16 cellular contexts compared by ENCODE assay signal in genomic region chr11:30377347-30377746, GRCh38.
"Had no signal": no experiment of that assay in that cellular context is flagged by ENCODE, and none has a peak within 500 bp of the region (broad histone marks: within the 10 kb centered on the region; RNA-seq: fewer than 3 reads in every experiment).

No MANE protein-coding gene starts in this region.

- ATAC-seq: heart right ventricle; left lobe of liver; natural killer cell treated with Interleukin-12 subunit alpha and Interleukin-12 subunit beta and Interleukin-15 and Interleukin-18, amount 100 ng/mL, for 72 hours; pancreas; right lobe of liver had no signal

- H3K4me1 ChIP-seq: heart right ventricle, pancreas, right lobe of liver, spleen, stomach had no signal

- H3K9ac ChIP-seq: neural progenitor cell had no signal

- H3K4me3 ChIP-seq: heart right ventricle, neural progenitor cell, pancreas, right lobe of liver, spleen, stomach had no signal

- H3K9me3 ChIP-seq: heart right ventricle, pancreas, right lobe of liver, spleen, stomach had no signal

- DNase-seq: effector memory CD4-positive, alpha-beta T cell; heart right ventricle; hypothalamus; midbrain; nucleus accumbens; pancreas; right lobe of liver; spleen; stimulated activated CD4-positive, alpha-beta T cell treated with anti-CD3 and anti-CD28 coated beads, Interleukin-2, amount 100 ng/mL, for 24 hours; stimulated activated CD4-positive, alpha-beta T cell treated with anti-CD3 and anti-CD28 coated beads, Interleukin-4, amount 100 ng/mL, for 4 hours; stimulated activated naive CD4-positive, alpha-beta T cell; stomach; trophoblast cell had no signal

- H3K36me3 ChIP-seq: heart right ventricle, neural progenitor cell, pancreas, right lobe of liver, spleen, stomach had no signal

- H3K27ac ChIP-seq: heart right ventricle, neural progenitor cell, pancreas, right lobe of liver, spleen, stomach had no signal

- H3K27me3 ChIP-seq: heart right ventricle, neural progenitor cell, pancreas, right lobe of liver, spleen, stomach had no signal

- H2AFZ ChIP-seq: neural progenitor cell had no signal
